Comparison of ENCODE assay signal across 15 cellular contexts in the genomic region with DNA sequence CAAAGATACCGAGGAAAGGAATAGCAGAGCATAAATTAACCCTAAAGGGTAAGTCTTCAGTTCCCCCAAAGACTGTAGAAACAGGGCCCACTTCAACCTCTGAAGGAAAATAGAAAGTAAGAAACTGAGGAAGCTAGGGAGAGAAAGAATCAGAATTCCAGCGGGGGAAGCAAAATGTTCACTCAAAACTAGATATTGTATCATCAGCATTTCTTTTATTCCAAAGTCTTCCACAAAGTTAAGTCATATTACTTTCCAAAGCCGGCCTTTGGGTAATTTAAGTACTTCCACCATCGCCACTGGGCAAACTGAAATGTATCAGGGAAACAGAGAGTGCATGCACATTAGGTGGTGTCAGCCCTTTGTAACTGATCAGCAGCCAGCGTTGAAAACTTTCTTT.
DNase-seq lines count a peak whose midpoint lies in the region; ATAC-seq, FAIRE-seq and TF ChIP-seq lines count a peak whose summit lies in the region.
"Had no signal": no experiment of that assay in that cellular context is flagged by ENCODE, and none has a peak within 500 bp of the region (broad histone marks: within the 10 kb centered on the region; RNA-seq: fewer than 3 reads in every experiment).

No MANE protein-coding gene starts in this region.

- peak; percentile 6 for ATAC-seq in GM18511 (IDR thresholded peaks at IDR 0.05; ENCODE audit: unreplicated experiment)
- ATAC-seq in activated naive CD4-positive, alpha-beta T cell treated with anti-CD3 and anti-CD28 coated beads, Interleukin-2, amount 50 U/mL, for 72 hours, result no peak

- no peaks in the 10 kb centered on the region for H3K36me3 Mint-ChIP-seq in nephron progenitor cell (ENCODE audit: low read depth)
- H3K36me3 Mint-ChIP-seq in activated naive CD4-positive, alpha-beta T cell treated with anti-CD3 and anti-CD28 coated beads, Interleukin-2, amount 50 U/mL, for 72 hours, result no peaks in the 10 kb centered on the region
- H3K36me3 Mint-ChIP-seq: CD4-positive, CD25-positive, alpha-beta regulatory T cell had no signal

- TF ChIP-seq CTCF in Loucy (conservative IDR thresholded peaks at IDR 0.05; ENCODE audit: low read length) (no peak), nephron progenitor cell (IDR thresholded peaks at IDR 0.05) (no peak), WERI-Rb-1 (IDR thresholded peaks at IDR 0.05; ENCODE audit: low read depth, low read length) (no peak), kidney (IDR thresholded peaks at IDR 0.05; ENCODE audit: borderline replicate concordance, extremely low read depth, insufficient read depth) (no peak)

- peaks cover 14% of the 10 kb centered on the region for H3K9me3 Mint-ChIP-seq in nephron progenitor cell
- H3K9me3 Mint-ChIP-seq in activated naive CD4-positive, alpha-beta T cell treated with anti-CD3 and anti-CD28 coated beads, Interleukin-2, amount 50 U/mL, for 72 hours, result peaks cover 0 to 7% of the 10 kb centered on the region in 2 donors
- H3K9me3 Mint-ChIP-seq: IgD-negative memory B cell had no signal

- peaks cover 19% of the 10 kb centered on the region for H3K27me3 Mint-ChIP-seq in nephron progenitor cell (ENCODE audit: low read depth, poor library complexity)
- H3K27me3 Mint-ChIP-seq: IgD-negative memory B cell had no signal

- no peak overlapping the region for H3K4me3 Mint-ChIP-seq in nephron progenitor cell
- H3K4me3 Mint-ChIP-seq: CD4-positive, CD25-positive, alpha-beta regulatory T cell; IgD-negative memory B cell had no signal

- H3K27me3 ChIP-seq in Loucy (ENCODE audit: insufficient read depth, low read length, poor library complexity, severe bottlenecking), result no peaks in the 10 kb centered on the region
- peaks cover 3% of the 10 kb centered on the region for H3K27me3 ChIP-seq in WERI-Rb-1 (ENCODE audit: insufficient read depth, low read depth, severe bottlenecking)
- H3K27me3 ChIP-seq: SJSA1 had no signal

- H3K4me1 Mint-ChIP-seq in nephron progenitor cell, result peaks cover 40% of the 10 kb centered on the region
- H3K4me1 Mint-ChIP-seq: CD4-positive, CD25-positive, alpha-beta regulatory T cell; IgD-negative memory B cell had no signal

- H3K79me2 ChIP-seq in Loucy (ENCODE audit: insufficient read depth, low read length), result no peaks in the 10 kb centered on the region

- DNase-seq in epithelial cell of prostate (ENCODE audit: low read depth, low spot score) (no peak), nephron progenitor cell (no peak), WERI-Rb-1 (no peak), kidney (no peak)
- DNase-seq in activated naive CD4-positive, alpha-beta T cell treated with anti-CD3 and anti-CD28 coated beads, Interleukin-2, amount 50 U/mL, for 72 hours (ENCODE audit: low spot score in 2 of 2), result no peak
- DNase-seq: DMS79, NCI-H1417 treated with DMSO at 0.1 percent for 48 hours had no signal

- H3K4me1 ChIP-seq in Loucy (ENCODE audit: insufficient read depth, low read length, poor library complexity, severe bottlenecking) (no peaks in the 10 kb centered on the region), kidney (ENCODE audit: control insufficient read depth in 1 of 2, insufficient read depth in 1 of 2, low read depth in 1 of 2, low read length in 2 of 2) (no peaks in the 10 kb centered on the region)
- H3K4me1 ChIP-seq: HAP-1, SJSA1 had no signal

- H3K9me3 ChIP-seq in Loucy (ENCODE audit: insufficient read depth, low read depth, low read length), result no peaks in the 10 kb centered on the region
- H3K9me3 ChIP-seq in WERI-Rb-1 (ENCODE audit: severe bottlenecking), result no peaks in the 10 kb centered on the region
- no peaks in the 10 kb centered on the region for H3K9me3 ChIP-seq in kidney (ENCODE audit: control insufficient read depth in 1 of 2, low read length in 2 of 2)
- H3K9me3 ChIP-seq: HAP-1, SJSA1 had no signal

- H2AFZ ChIP-seq in Loucy (ENCODE audit: low read length), result 0 out of 2 replicates have a peak overlapping the region, but pooled peaks have one; percentile 30

- H3K9ac ChIP-seq in Loucy (ENCODE audit: low read depth, low read length, poor library complexity, severe bottlenecking) (no peak overlapping the region), kidney (ENCODE audit: low read length in 2 of 2) (no peak overlapping the region)

- no peaks in the 10 kb centered on the region for H4K20me1 ChIP-seq in Loucy (ENCODE audit: insufficient read depth, low read length, poor library complexity, severe bottlenecking)

- intact Hi-C loops in kidney (cut with DNase I), result no loop called here

- H3K27ac ChIP-seq in epithelial cell of prostate (peak overlapping the region; percentile 16), WERI-Rb-1 (no peak overlapping the region), kidney (ENCODE audit: low read depth in 2 of 2, low read length in 2 of 2) (no peak overlapping the region)
- H3K27ac ChIP-seq: SJSA1 had no signal

- no peak overlapping the region for H3K4me3 ChIP-seq in Loucy (ENCODE audit: low read length, poor library complexity, severe bottlenecking)
- no peak overlapping the region for H3K4me3 ChIP-seq in WERI-Rb-1 (ENCODE audit: low read depth, low read length)
- no peak overlapping the region for H3K4me3 ChIP-seq in kidney (ENCODE audit: low read length in 2 of 2)
- H3K4me3 ChIP-seq: HAP-1, SJSA1 had no signal

- peak overlapping the region; percentile 62 for H3K27ac Mint-ChIP-seq in nephron progenitor cell
- no peak overlapping the region for H3K27ac Mint-ChIP-seq in activated naive CD4-positive, alpha-beta T cell treated with anti-CD3 and anti-CD28 coated beads, Interleukin-2, amount 50 U/mL, for 72 hours
- H3K27ac Mint-ChIP-seq: IgD-negative memory B cell had no signal

- no peaks in the 10 kb centered on the region for H3K9me2 ChIP-seq in Loucy (replicated peaks; ENCODE audit: low read depth, low read length)

- no peaks in the 10 kb centered on the region for H3K36me3 ChIP-seq in Loucy (ENCODE audit: insufficient read depth, low read length)
- H3K36me3 ChIP-seq in WERI-Rb-1, result no peaks in the 10 kb centered on the region
- no peaks in the 10 kb centered on the region for H3K36me3 ChIP-seq in kidney (ENCODE audit: control insufficient read depth in 1 of 2, insufficient read depth in 2 of 2, low read length in 2 of 2)
- H3K36me3 ChIP-seq: HAP-1, SJSA1 had no signal

- FAIRE-seq in kidney (lab: Jason Lieb, UNC), result no peak
- FAIRE-seq: HTR-8/SVneo, RCC 7860 had no signal

- no peaks in the 10 kb centered on the region for H3F3A ChIP-seq in Loucy (ENCODE audit: low read depth)

- H3K4me2 ChIP-seq in Loucy (ENCODE audit: low read depth, low read length, poor library complexity, severe bottlenecking), result no peak overlapping the region
